In genomic region chr6:90269334-90269733, GRCh38 we compare ENCODE assay signal across 13 cellular contexts.
"Had no signal": no experiment of that assay in that cellular context is flagged by ENCODE, and none has a peak within 500 bp of the region (broad histone marks: within the 10 kb centered on the region; RNA-seq: fewer than 3 reads in every experiment).

No MANE protein-coding gene starts in this region.

- H3K9me3 ChIP-seq: pancreas, transverse colon had no signal

- H3K27ac Mint-ChIP-seq: neural progenitor cell had no signal

- H3K27ac ChIP-seq: breast epithelium, neural progenitor cell, pancreas, SK-N-MC, skin epidermis, transverse colon had no signal

- H3K36me3 ChIP-seq: breast epithelium, neural progenitor cell, pancreas, transverse colon had no signal

- ATAC-seq: pancreas had no signal

- DNase-seq: activated CD4-positive, CD25-positive, alpha-beta regulatory T cell treated with anti-CD3 and anti-CD28 coated beads, Interleukin-2, amount 50 U/mL, for 72 hours; activated T-cell treated with anti-CD3 and anti-CD28 coated beads for 4 hours; aorta; dermis blood vessel endothelial cell; hippocampal formation; kidney glomerular epithelial cell; mesendoderm; pancreas; transverse colon had no signal

- H3K4me1 Mint-ChIP-seq: neural progenitor cell had no signal

- H3K4me3 Mint-ChIP-seq: neural progenitor cell had no signal
